In genomic region chr22:27613099-27614089, GRCh38 we compare ENCODE assay signal across 21 cellular contexts.
DNase-seq lines count a peak whose midpoint lies in the region; ATAC-seq, FAIRE-seq and TF ChIP-seq lines count a peak whose summit lies in the region.
"Had no signal": no experiment of that assay in that cellular context is flagged by ENCODE, and none has a peak within 500 bp of the region (broad histone marks: within the 10 kb centered on the region; RNA-seq: fewer than 3 reads in every experiment).

No MANE protein-coding gene starts in this region.

- H3K27me3 Mint-ChIP-seq in Calu3 (ENCODE audit: unreplicated experiment): peaks cover 67% of the 10 kb centered on the region

- TF ChIP-seq EP300 in transverse colon (IDR thresholded peaks at IDR 0.05; ENCODE audit: low read depth): no peak

- H3K27ac ChIP-seq in SK-N-MC (peak overlapping the region; percentile 53; the same call in 1 of the 2 replicates), keratinocyte (ENCODE audit: control insufficient read depth, insufficient read depth, low read length) (no peak overlapping the region), smooth muscle cell (ENCODE audit: low read depth) (no peak overlapping the region), transverse colon (no peak overlapping the region)
- H3K27ac ChIP-seq: breast epithelium had no signal

- H2AFZ ChIP-seq in keratinocyte (ENCODE audit: control insufficient read depth, low read length): no peak overlapping the region
- no peak overlapping the region for H2AFZ ChIP-seq in smooth muscle cell (ENCODE audit: low read depth)

- CTCF ChIA-PET in Calu3 (lab: Charles Lee): interaction anchor here (1.2 kb wide), 1 partner anchor 12 kb away, joined by 3 read pairs; no protein-coding TSS in a partner anchor

- no peaks in the 10 kb centered on the region for H3F3A ChIP-seq in smooth muscle cell (ENCODE audit: low read depth)

- WGBS in smooth muscle cell (ENCODE audit: low lambda C conversion rate): 82% methylated on average over 21 of the region's 21 CpGs
- 40 to 70% methylated on average over 3 to 21 of the region's 21 CpGs for WGBS in transverse colon (ENCODE audit: low coverage in 1 of 2), 2 donors

- no peak overlapping the region for H3K9ac ChIP-seq in SK-N-MC (ENCODE audit: insufficient read length)
- H3K9ac ChIP-seq in keratinocyte (ENCODE audit: control insufficient read depth, extremely low read depth, insufficient read depth, low read length): no peak overlapping the region
- no peak overlapping the region for H3K9ac ChIP-seq in smooth muscle cell (ENCODE audit: low read depth)

- FAIRE-seq in keratinocyte (lab: Jason Lieb, UNC): no peak
- FAIRE-seq: GM12891 had no signal

- in situ Hi-C loops in transverse colon (cut with MboI; ENCODE audit: low pct_ligation_motif_present in 1 of 4, low pct_unique_long_range_greater_than_20kb in 1 of 4, low sequenced_read_pairs in 3 of 4): no loop called here

- DNase-seq in Calu3 (no peak), SK-N-MC (ENCODE audit: low read depth, low spot score) (no peak), keratinocyte (ENCODE audit: low read depth, low spot score) (no peak), smooth muscle cell (lab: John Stamatoyannopoulos, UW; ENCODE audit: unreplicated experiment) (no peak), HK-2 (ENCODE audit: unreplicated experiment) (no peak), transverse colon (no peak)
- DNase-seq: activated CD4-positive, alpha-beta T cell treated with anti-CD3 and anti-CD28 coated beads, Interleukin-2, amount 10 ng/mL, durations not matched to agents 7 days and 5 days; activated CD8-positive, alpha-beta memory T cell treated with anti-CD3 and anti-CD28 coated beads, Interleukin-2, amount 50 U/mL, for 48 hours; activated effector memory CD4-positive, alpha-beta T cell treated with anti-CD3 and anti-CD28 coated beads, Interleukin-2, amount 50 U/mL, for 16 hours; activated naive CD8-positive, alpha-beta T cell treated with anti-CD3 and anti-CD28 coated beads, Interleukin-2, amount 50 U/mL, for 24 hours; CD4-positive, alpha-beta T cell; MM.1S; natural killer cell; NCI-H187; NCI-H748 treated with DMSO at 0.1 percent for 48 hours; SHP77 had no signal

- no peaks in the 10 kb centered on the region for H3K36me3 Mint-ChIP-seq in Calu3 (ENCODE audit: insufficient read depth, unreplicated experiment)
- H3K36me3 Mint-ChIP-seq: natural killer cell had no signal

- no peaks in the 10 kb centered on the region for H3K9me1 ChIP-seq in keratinocyte (ENCODE audit: control insufficient read depth, extremely low read depth, insufficient read depth, low read length)

- TF ChIP-seq CTCF in Calu3 (IDR thresholded peaks at IDR 0.05; ENCODE audit: unreplicated experiment): no peak
- no peak for TF ChIP-seq CTCF in keratinocyte (optimal IDR thresholded peaks at IDR 0.05 in 1 of 3, IDR thresholded peaks at IDR 0.05 in 1 of 3, conservative IDR thresholded peaks at IDR 0.05 in 1 of 3; ENCODE audit: extremely low read depth in 1 of 3, insufficient read depth in 2 of 3, low read length in 3 of 3)
- no peak for TF ChIP-seq CTCF in smooth muscle cell (IDR thresholded peaks at IDR 0.05; ENCODE audit: borderline replicate concordance, insufficient read depth, poor library complexity, severe bottlenecking)
- no peak for TF ChIP-seq CTCF in transverse colon (IDR thresholded peaks at IDR 0.05)

- H3K36me3 ChIP-seq in SK-N-MC (ENCODE audit: insufficient read depth, low read length) (no peaks in the 10 kb centered on the region), keratinocyte (ENCODE audit: control insufficient read depth in 2 of 2, extremely low read depth in 1 of 2, insufficient read depth in 2 of 2, low read length in 2 of 2) (no peaks in the 10 kb centered on the region), smooth muscle cell (ENCODE audit: low read depth) (no peaks in the 10 kb centered on the region), transverse colon (no peaks in the 10 kb centered on the region)
- H3K36me3 ChIP-seq: breast epithelium had no signal

- H3K9me3 ChIP-seq in SK-N-MC (ENCODE audit: low read depth, low read length) (no peaks in the 10 kb centered on the region; the same call in 1 of the 2 replicates), keratinocyte (ENCODE audit: control insufficient read depth, low read depth, low read length) (no peaks in the 10 kb centered on the region), smooth muscle cell (replicated peaks; ENCODE audit: low read depth) (no peaks in the 10 kb centered on the region), transverse colon (no peaks in the 10 kb centered on the region)
- H3K9me3 ChIP-seq: breast epithelium had no signal

- H3K79me2 ChIP-seq in keratinocyte (ENCODE audit: control insufficient read depth, insufficient read depth, low read length) (no peaks in the 10 kb centered on the region), smooth muscle cell (ENCODE audit: low read depth) (no peaks in the 10 kb centered on the region)

- H3K4me1 ChIP-seq in keratinocyte (ENCODE audit: control insufficient read depth, extremely low read depth, insufficient read depth, low read length) (no peaks in the 10 kb centered on the region), smooth muscle cell (ENCODE audit: low read depth) (no peaks in the 10 kb centered on the region), transverse colon (peaks cover 0 to 5% (median 2%) of the 10 kb centered on the region in 4 donors)
- H3K4me1 ChIP-seq: breast epithelium had no signal

- no peaks in the 10 kb centered on the region for H3K9me3 Mint-ChIP-seq in Calu3 (ENCODE audit: low read depth, unreplicated experiment)
- H3K9me3 Mint-ChIP-seq: activated CD4-positive, alpha-beta T cell treated with anti-CD3 and anti-CD28 coated beads, Interleukin-2, amount 10 ng/mL, durations not matched to agents 7 days and 5 days; activated naive CD8-positive, alpha-beta T cell treated with anti-CD3 and anti-CD28 coated beads, Interleukin-2, amount 50 U/mL, for 24 hours; CD4-positive, alpha-beta T cell; natural killer cell had no signal

- no peak for TF ChIP-seq POLR2A in transverse colon (IDR thresholded peaks at IDR 0.05)

- no peaks in the 10 kb centered on the region for H4K20me1 ChIP-seq in keratinocyte (ENCODE audit: control insufficient read depth, extremely low read depth, insufficient read depth, low read length)
- no peaks in the 10 kb centered on the region for H4K20me1 ChIP-seq in smooth muscle cell (ENCODE audit: low read depth)

- H3K27me3 ChIP-seq in keratinocyte (ENCODE audit: control insufficient read depth, extremely low read depth, insufficient read depth, low read length): peaks cover 10% of the 10 kb centered on the region
- H3K27me3 ChIP-seq in smooth muscle cell (ENCODE audit: low read depth): peaks cover 32% of the 10 kb centered on the region
- peaks cover 56% of the 10 kb centered on the region for H3K27me3 ChIP-seq in transverse colon

- peaks cover 9% of the 10 kb centered on the region for H3K4me1 Mint-ChIP-seq in Calu3 (ENCODE audit: low read depth, unreplicated experiment)
- H3K4me1 Mint-ChIP-seq: activated naive CD8-positive, alpha-beta T cell treated with anti-CD3 and anti-CD28 coated beads, Interleukin-2, amount 50 U/mL, for 24 hours; memory B cell had no signal

- intact Hi-C loops in Calu3 (cut with micrococcal nuclease; ENCODE audit: unreplicated experiment): no loop called here
- intact Hi-C loops in transverse colon (cut with DNase I; ENCODE audit: low total_unique reads): no loop called here

- no TSS peak for BruUV-seq in Calu3 (replicated peaks; lab: Mats Ljungman, UMichigan)

- H3K4me3 ChIP-seq in SK-N-MC (no peak overlapping the region), keratinocyte (ENCODE audit: control insufficient read depth in 2 of 3, extremely low read depth in 1 of 3, insufficient read depth in 2 of 3, low read depth in 1 of 3, low read length in 3 of 3) (no peak overlapping the region), smooth muscle cell (no peak overlapping the region), transverse colon (no peak overlapping the region)

- peak overlapping the region; percentile 24 for H3K4me3 Mint-ChIP-seq in Calu3 (ENCODE audit: low read depth, unreplicated experiment)
- H3K4me3 Mint-ChIP-seq: activated CD4-positive, alpha-beta T cell treated with anti-CD3 and anti-CD28 coated beads, Interleukin-2, amount 10 ng/mL, durations not matched to agents 7 days and 5 days; activated naive CD8-positive, alpha-beta T cell treated with anti-CD3 and anti-CD28 coated beads, Interleukin-2, amount 50 U/mL, for 24 hours; CD4-positive, alpha-beta T cell; memory B cell; natural killer cell had no signal

- dilution Hi-C loops in keratinocyte (cut with MboI; ENCODE audit: extremely low pct_ligation_motif_present, low sequenced_read_pairs): no loop called here

- ATAC-seq in GM18873 (IDR thresholded peaks at IDR 0.05; ENCODE audit: low FRiP score, unreplicated experiment) (no peak), GM21447 (IDR thresholded peaks at IDR 0.05; ENCODE audit: unreplicated experiment) (no peak)
- ATAC-seq: activated naive CD8-positive, alpha-beta T cell treated with anti-CD3 and anti-CD28 coated beads, Interleukin-2, amount 50 U/mL, for 24 hours; natural killer cell had no signal

- H3K27ac Mint-ChIP-seq in Calu3 (ENCODE audit: unreplicated experiment): no peak overlapping the region
- H3K27ac Mint-ChIP-seq: activated CD4-positive, alpha-beta T cell treated with anti-CD3 and anti-CD28 coated beads, Interleukin-2, amount 10 ng/mL, durations not matched to agents 7 days and 5 days; activated naive CD8-positive, alpha-beta T cell treated with anti-CD3 and anti-CD28 coated beads, Interleukin-2, amount 50 U/mL, for 24 hours; CD4-positive, alpha-beta T cell; memory B cell; natural killer cell had no signal

- H3K4me2 ChIP-seq in keratinocyte (ENCODE audit: control insufficient read depth, extremely low read depth, insufficient read depth, low read depth, low read length) (peak overlapping the region; percentile 42), smooth muscle cell (peak overlapping the region; percentile 78)
